11 cellular contexts compared by ENCODE assay signal in the genomic region with DNA sequence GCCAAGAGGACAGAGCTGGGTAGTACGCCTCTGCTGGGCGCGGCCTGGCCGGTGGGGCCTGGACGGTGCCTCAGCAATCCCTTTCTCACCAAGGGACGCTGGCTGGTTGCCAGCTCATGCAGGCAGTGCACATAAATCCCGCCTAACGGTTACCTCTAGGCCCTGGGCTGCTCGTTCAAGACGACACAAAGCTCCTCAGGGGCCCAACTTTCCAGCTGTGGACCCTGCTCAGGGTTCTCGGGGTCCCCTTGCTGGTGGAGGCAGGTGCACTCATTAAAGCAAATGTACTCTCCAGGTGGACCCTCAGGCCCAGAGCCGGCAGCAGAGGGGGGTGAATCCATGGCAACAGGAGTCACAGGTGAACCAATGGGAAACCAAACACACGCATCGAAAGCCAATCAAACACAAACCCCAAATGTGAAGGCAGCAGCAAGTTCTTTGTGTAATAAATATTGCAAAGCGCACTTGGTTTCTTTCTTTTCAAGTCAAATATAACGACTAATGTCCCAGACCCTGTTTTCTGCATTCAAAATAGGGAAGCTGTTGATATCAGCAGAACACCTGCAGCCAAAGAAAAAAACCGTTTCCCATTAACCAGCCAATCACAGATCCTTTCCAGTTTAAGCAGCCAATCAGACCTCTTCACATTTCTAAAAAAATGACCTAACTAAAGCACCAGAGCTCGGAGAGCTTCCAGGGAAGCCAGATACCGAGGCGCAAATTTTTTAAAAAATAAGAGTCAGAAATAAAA. TPM values are rescaled to one million over a fixed set of nuclear protein-coding genes. Genes with fewer than 3 reads are reported as not detected.
A peak's percentile ranks its signal among the peaks of the same experiment; 100 is the strongest.
DNase-seq lines count a peak whose midpoint lies in the region; ATAC-seq and TF ChIP-seq lines count a peak whose summit lies in the region.
"Had no signal": no experiment of that assay in that cellular context is flagged by ENCODE, and none has a peak within 500 bp of the region (broad histone marks: within the 10 kb centered on the region; RNA-seq: fewer than 3 reads in every experiment).

No MANE protein-coding gene starts in this region.

- H3K9me3 ChIP-seq in transverse colon = no peaks in the 10 kb centered on the region
- H3K9me3 ChIP-seq: colonic mucosa had no signal

- peaks cover 0 to 5% (median 0%) of the 10 kb centered on the region in 4 donors for H3K4me1 ChIP-seq in transverse colon
- H3K4me1 ChIP-seq: colonic mucosa had no signal

- no peaks in the 10 kb centered on the region for H3K36me3 ChIP-seq in transverse colon
- H3K36me3 ChIP-seq: colonic mucosa had no signal

- no peaks in the 10 kb centered on the region for H3K27me3 ChIP-seq in transverse colon
- H3K27me3 ChIP-seq: colonic mucosa, heart left ventricle had no signal

- intact Hi-C loops in transverse colon (cut with DNase I; ENCODE audit: low total_unique reads) = no loop called here

- TF ChIP-seq EP300 in transverse colon (IDR thresholded peaks at IDR 0.05; ENCODE audit: low read depth) = no peak

- no peak for ATAC-seq in HG02970 (IDR thresholded peaks at IDR 0.05; ENCODE audit: low FRiP score, unreplicated experiment)
- ATAC-seq in GM21619 (IDR thresholded peaks at IDR 0.05; ENCODE audit: unreplicated experiment) = no peak
- ATAC-seq: heart left ventricle had no signal

- TF ChIP-seq POLR2A in transverse colon (IDR thresholded peaks at IDR 0.05) = no peak

- H3K4me3 ChIP-seq in transverse colon = no peak overlapping the region
- H3K4me3 ChIP-seq: colonic mucosa, heart left ventricle had no signal

- in situ Hi-C loops in transverse colon (cut with MboI; ENCODE audit: low pct_ligation_motif_present in 1 of 4, low pct_unique_long_range_greater_than_20kb in 1 of 4, low sequenced_read_pairs in 3 of 4) = no loop called here

- peak; percentile 71 for DNase-seq in DMS79 (lab: John Stamatoyannopoulos, UW)
- DNase-seq in GM19240 (ENCODE audit: insufficient read length, low spot score) = peak; percentile 62
- peak; percentile 87 for DNase-seq in OCI-M1 (lab: John Stamatoyannopoulos, UW)
- peak; percentile 96 for DNase-seq in germinal center (ENCODE audit: low spot score)
- DNase-seq in stimulated activated CD4-positive, alpha-beta T cell treated with anti-CD3 and anti-CD28 coated beads, Interleukin-4, amount 100 ng/mL, for 24 hours = no peak
- DNase-seq in transverse colon = no peak
- DNase-seq: colonic mucosa; heart left ventricle; NK-92 treated with Interleukin-12 subunit alpha and Interleukin-12 subunit beta, amount 100 ng/mL, for 24 hours had no signal

- WGBS in transverse colon (ENCODE audit: low coverage in 1 of 2), 2 donors = 72 to 82% methylated on average over 9 to 20 of the region's 20 CpGs

- TF ChIP-seq CTCF in transverse colon (IDR thresholded peaks at IDR 0.05) = no peak

- H3K27ac ChIP-seq in transverse colon = no peak overlapping the region
- H3K27ac ChIP-seq: colonic mucosa, heart left ventricle had no signal

RNA-seq across cellular contexts. Expression of a gene that starts 26.1 kb away (rescaled TPM):
- 100 to 1,000 TPM; 118 to 191 (median 143) TPM for total RNA-seq in transverse colon

Comparison
In these comparisons a context has a peak if more than half of its experiments do, and no peak if none do; other contexts are left out.
1. DNase-seq: peak in DMS79 (single experiment), GM19240 (single experiment), OCI-M1 (single experiment) and germinal center (single experiment); none in stimulated activated CD4-positive, alpha-beta T cell treated with anti-CD3 and anti-CD28 coated beads, Interleukin-4, amount 100 ng/mL, for 24 hours (single experiment) and transverse colon (single experiment).